1 cellular context compared by ENCODE assay signal in the genomic region with DNA sequence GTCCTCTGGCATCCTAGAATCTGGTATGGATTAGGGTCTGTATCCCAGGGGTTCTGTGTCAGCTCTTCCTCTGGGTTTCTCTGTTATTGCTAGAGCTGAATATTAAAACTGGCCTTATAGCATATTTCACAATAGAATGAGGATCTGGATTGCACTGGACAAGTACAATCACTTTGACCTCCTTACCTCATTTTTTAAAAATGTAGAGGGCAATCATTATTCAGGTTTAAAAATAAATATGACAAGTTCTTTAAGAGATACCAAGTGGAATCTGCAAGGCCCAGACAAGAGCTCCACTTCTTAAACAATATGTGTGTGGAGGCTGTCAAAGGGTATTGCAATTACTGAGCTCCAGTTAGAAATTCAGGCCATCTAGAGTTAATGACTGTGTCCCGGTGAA.
A peak's percentile ranks its signal among the peaks of the same experiment; 100 is the strongest.
TF ChIP-seq lines count a peak whose summit lies in the region.

No MANE protein-coding gene starts in this region.

TF ChIP-seq in IMR-90, 13 proteins besides CTCF, POLR2A, EP300 and RAD21:
- TF ChIP-seq MAZ (IDR thresholded peaks at IDR 0.05; ENCODE audit: borderline replicate concordance, low read depth, low read length) (no peak), MXI1 (IDR thresholded peaks at IDR 0.05; ENCODE audit: borderline replicate concordance, low read depth, low read length) (no peak), CEBPB (IDR thresholded peaks at IDR 0.05; ENCODE audit: low read depth, low read length) (peak; percentile 72), FOS (IDR thresholded peaks at IDR 0.05; ENCODE audit: low read depth, low read length) (no peak), CHD1 (IDR thresholded peaks at IDR 0.05; ENCODE audit: low read depth, low read length) (no peak), RFX5 (IDR thresholded peaks at IDR 0.05; ENCODE audit: low read depth, low read length) (no peak)
- TF ChIP-seq, protein P1, sequence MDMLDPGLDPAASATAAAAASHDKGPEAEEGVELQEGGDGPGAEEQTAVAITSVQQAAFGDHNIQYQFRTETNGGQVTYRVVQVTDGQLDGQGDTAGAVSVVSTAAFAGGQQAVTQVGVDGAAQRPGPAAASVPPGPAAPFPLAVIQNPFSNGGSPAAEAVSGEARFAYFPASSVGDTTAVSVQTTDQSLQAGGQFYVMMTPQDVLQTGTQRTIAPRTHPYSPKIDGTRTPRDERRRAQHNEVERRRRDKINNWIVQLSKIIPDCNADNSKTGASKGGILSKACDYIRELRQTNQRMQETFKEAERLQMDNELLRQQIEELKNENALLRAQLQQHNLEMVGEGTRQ (IDR thresholded peaks at IDR 0.05; ENCODE audit: low read depth, low read length), result no peak
